8 cellular contexts compared by ENCODE assay signal in the genomic region with DNA sequence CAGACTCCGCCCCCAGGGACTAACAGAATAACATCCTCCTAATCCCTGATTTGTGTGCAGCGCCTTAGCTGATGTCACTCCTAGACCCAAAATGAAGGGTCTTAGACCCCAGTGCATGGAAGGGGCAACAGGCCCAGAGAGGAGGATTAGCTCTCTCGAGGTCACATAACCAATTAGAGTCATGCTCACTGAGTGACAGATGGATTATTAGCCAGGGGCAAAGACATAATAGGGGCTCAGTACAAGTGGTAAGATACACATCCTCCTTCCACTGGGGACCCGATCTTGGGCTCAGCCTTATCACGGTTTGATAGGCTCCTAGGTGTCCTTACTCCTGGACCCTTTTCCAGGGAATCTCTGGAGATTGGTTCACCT. TPM values are rescaled to one million over a fixed set of nuclear protein-coding genes. Genes with fewer than 3 reads are reported as not detected.
A peak's percentile ranks its signal among the peaks of the same experiment; 100 is the strongest.
DNase-seq lines count a peak whose midpoint lies in the region; ATAC-seq, FAIRE-seq and TF ChIP-seq lines count a peak whose summit lies in the region.

No MANE protein-coding gene starts in this region.

- H3K9me3 ChIP-seq in KOPT-K1 (ENCODE audit: insufficient read depth, low read length, poor library complexity, severe bottlenecking) (no peaks in the 10 kb centered on the region), muscle layer of duodenum (ENCODE audit: control insufficient read depth in 1 of 2, low read length in 2 of 2) (no peaks in the 10 kb centered on the region)

- H3K27me3 ChIP-seq in bronchial epithelial cell (ENCODE audit: control insufficient read depth, insufficient read depth, low read length) = no peaks in the 10 kb centered on the region
- H3K27me3 ChIP-seq in muscle layer of duodenum (ENCODE audit: low read depth, low read length) = no peaks in the 10 kb centered on the region

- FAIRE-seq in bronchial epithelial cell (lab: Jason Lieb, UNC) = no peak
- FAIRE-seq in GM12891 (lab: Jason Lieb, UNC) = no peak

- peak overlapping the region; percentile 87 for H3K4me3 ChIP-seq in AG10803 (ENCODE audit: low read length)
- H3K4me3 ChIP-seq in bronchial epithelial cell (ENCODE audit: low read depth, low read length) = peak overlapping the region; percentile 77
- peak overlapping the region; percentile 77 to 82 for H3K4me3 ChIP-seq in muscle layer of duodenum (ENCODE audit: low read depth in 1 of 2, low read length in 2 of 2)

- DNase-seq in AG10803 (ENCODE audit: low read depth) (no peak), bronchial epithelial cell (ENCODE audit: low read depth) (no peak), GM12891 (ENCODE audit: insufficient read length, low spot score) (no peak)

- H3K4me1 ChIP-seq in muscle layer of duodenum (ENCODE audit: control insufficient read depth in 1 of 2, insufficient read depth in 2 of 2, low read length in 2 of 2) = peaks cover 17 to 31% of the 10 kb centered on the region in 2 donors

- TF ChIP-seq POLR2A in GM12891 (IDR thresholded peaks at IDR 0.05; ENCODE audit: low read depth, low read length) = no peak

- no peak for TF ChIP-seq CTCF in AG10803 (conservative IDR thresholded peaks at IDR 0.05; ENCODE audit: low read length)
- TF ChIP-seq CTCF in bronchial epithelial cell (IDR thresholded peaks at IDR 0.05; ENCODE audit: insufficient read depth, low read length, severe bottlenecking) = no peak

- H3K27ac ChIP-seq in KOPT-K1 (ENCODE audit: low read depth, low read length, poor library complexity, severe bottlenecking) (peak overlapping the region; percentile 50), muscle layer of duodenum (ENCODE audit: low read length) (peak overlapping the region; percentile 96)

- ATAC-seq in HG02678 (IDR thresholded peaks at IDR 0.05; ENCODE audit: unreplicated experiment) = no peak
- ATAC-seq in HG02870 (IDR thresholded peaks at IDR 0.05; ENCODE audit: unreplicated experiment) = no peak
- ATAC-seq in HG03025 (IDR thresholded peaks at IDR 0.05; ENCODE audit: low FRiP score, unreplicated experiment) = no peak

- H3K36me3 ChIP-seq in KOPT-K1 (ENCODE audit: insufficient read depth, low read length) (no peaks in the 10 kb centered on the region), bronchial epithelial cell (ENCODE audit: control insufficient read depth, insufficient read depth, low read length) (no peaks in the 10 kb centered on the region), muscle layer of duodenum (ENCODE audit: control insufficient read depth in 1 of 2, insufficient read depth in 2 of 2, low read length in 2 of 2) (no peaks in the 10 kb centered on the region)

TF ChIP-seq in GM12891, 5 proteins besides CTCF, POLR2A, EP300 and RAD21:
- no peak for TF ChIP-seq POLR2AphosphoS5 (IDR thresholded peaks at IDR 0.05; ENCODE audit: low read depth, low read length)
- TF ChIP-seq SPI1 (IDR thresholded peaks at IDR 0.05; ENCODE audit: low read depth, low read length) = no peak
- TF ChIP-seq TAF1 (IDR thresholded peaks at IDR 0.05; ENCODE audit: low read depth, low read length) = no peak
- TF ChIP-seq POU2F2 (IDR thresholded peaks at IDR 0.05; ENCODE audit: low read depth, low read length) = no peak
- no peak for TF ChIP-seq PAX5 (IDR thresholded peaks at IDR 0.05; ENCODE audit: insufficient read depth, low read length, severe bottlenecking)

RNA-seq across cellular contexts. Expression of a gene that starts 0.9 kb away (rescaled TPM):
- 0.53 and 2.8 TPM in 2 replicates for total RNA-seq in bronchial epithelial cell
- polyA plus RNA-seq in GM12891 (2012; ENCODE audit: low read depth, missing spikeins) = 7.6 TPM

RNA-seq across cellular contexts. Expression of a gene that starts 28.1 kb away (rescaled TPM):
- total RNA-seq in bronchial epithelial cell = 5.5 TPM in 2 replicates
- 13.6 TPM for polyA plus RNA-seq in GM12891 (2012; ENCODE audit: low read depth, missing spikeins)
